Comparison of ENCODE assay signal across 2 cellular contexts in genomic region chr11:11993814-11994213, GRCh38.
TF ChIP-seq lines count a peak whose summit lies in the region.

No MANE protein-coding gene starts in this region.

TF ChIP-seq in IMR-90, 13 proteins besides CTCF, POLR2A, EP300 and RAD21 (continued from another document):
- TF ChIP-seq ELK1 (IDR thresholded peaks at IDR 0.05; ENCODE audit: borderline replicate concordance, low read depth, low read length) (no peak), MXI1 (IDR thresholded peaks at IDR 0.05; ENCODE audit: borderline replicate concordance, low read depth, low read length) (0 out of 2 replicates have a peak, but pooled peaks have one; percentile 20), NFE2L2 (IDR thresholded peaks at IDR 0.05; ENCODE audit: low read depth, low read length) (no peak), SMC3 (IDR thresholded peaks at IDR 0.05; ENCODE audit: low read depth, low read length) (no peak; the same call in 1 of the 2 replicates), MAZ (IDR thresholded peaks at IDR 0.05; ENCODE audit: borderline replicate concordance, low read depth, low read length) (no peak)

TF ChIP-seq in HEK293T, 16 proteins besides CTCF, POLR2A, EP300 and RAD21 (continued from another document):
- no peak for TF ChIP-seq HDGF (IDR thresholded peaks at IDR 0.05; ENCODE audit: borderline replicate concordance)
- TF ChIP-seq FOXM1 (IDR thresholded peaks at IDR 0.05; ENCODE audit: borderline replicate concordance): no peak
- no peak for TF ChIP-seq FOXA1 (IDR thresholded peaks at IDR 0.05)
- no peak for TF ChIP-seq TARDBP (IDR thresholded peaks at IDR 0.05)
